In genomic region chr20:1398185-1398584, GRCh38 we compare ENCODE assay signal across 7 cellular contexts. TPM values are rescaled to one million over a fixed set of nuclear protein-coding genes. Genes with fewer than 3 reads are reported as not detected.
DNase-seq lines count a peak whose midpoint lies in the region; ATAC-seq, FAIRE-seq and TF ChIP-seq lines count a peak whose summit lies in the region.
"Not testable (repeated sequence)": the region's sequence is repeated elsewhere in the genome, so short reads cannot be mapped to it uniquely, and the experiment has no call there.

No MANE protein-coding gene starts in this region.

- not testable (repeated sequence) for H4K20me1 ChIP-seq in OCI-LY7 (ENCODE audit: insufficient read depth, low read length); GM12878 (ENCODE audit: control insufficient read depth, insufficient read depth)

- SMC1A ChIA-PET in GM12878 (lab: Charles Lee; ENCODE audit: uncharacterized antibody, unreplicated experiment) = interaction anchor here (0.8 to 2.1 kb wide), 5 partner anchors 23 to 83 kb away, joined by 3 to 11 read pairs (median 3); no protein-coding TSS in a partner anchor

- RAD21 ChIA-PET in GM12878 (lab: Charles Lee; ENCODE audit: unreplicated experiment) = interaction anchor here (0.8 to 2.1 kb wide), 5 partner anchors 14 to 106 kb away, joined by 3 to 8 read pairs (median 3); no protein-coding TSS in a partner anchor

- not testable (repeated sequence) for H3K4me3 ChIP-seq in GM12864 (ENCODE audit: low read depth, low read length); Jurkat, Clone E6-1 (ENCODE audit: low read length); OCI-LY7 (ENCODE audit: low read depth, low read length, poor library complexity, severe bottlenecking); GM12878

- CTCF ChIA-PET in OCI-LY7 (lab: Charles Lee; ENCODE audit: unreplicated experiment) = interaction anchor here (0.6 to 2.4 kb wide), 4 partner anchors 39 to 106 kb away, joined by 3 to 8 read pairs (median 4); no protein-coding TSS in a partner anchor
- CTCF ChIA-PET in GM12878 (lab: Yijun Ruan, JAX) = interaction anchor here (0.8 to 4.3 kb wide), 12 partner anchors 9 to 111 kb away, joined by 3 to 16 read pairs (median 6); no protein-coding TSS in a partner anchor

- not testable (repeated sequence) for TF ChIP-seq POLR2A in GM12878 (IDR thresholded peaks at IDR 0.05; ENCODE audit: low read depth, low read length)

- in situ Hi-C loops in GM12878 (cut with MboI) = not testable (repeated sequence)

- BruUV-seq in OCI-LY7 (replicated peaks; lab: Mats Ljungman, UMichigan); GM12878 (replicated peaks; lab: Mats Ljungman, UMichigan): not testable (repeated sequence)

- not testable (repeated sequence) for H3K9ac ChIP-seq in GM12878 (ENCODE audit: control insufficient read depth, insufficient read depth, low read length)

- not testable (repeated sequence) for H2AFZ ChIP-seq in OCI-LY7 (ENCODE audit: low read length); GM12878 (ENCODE audit: control insufficient read depth, low read depth, low read length)

- peak; percentile 5 for TF ChIP-seq CTCF in GM12864 (IDR thresholded peaks at IDR 0.05; ENCODE audit: low read depth, low read length, missing control alignments)
- 0 out of 2 replicates have a peak, but pooled peaks have one; percentile 49 for TF ChIP-seq CTCF in OCI-LY7 (conservative IDR thresholded peaks at IDR 0.05; ENCODE audit: low read length)
- TF ChIP-seq CTCF in GM12878 (IDR thresholded peaks at IDR 0.05 in 2 of 3, conservative IDR thresholded peaks at IDR 0.05 in 1 of 3; ENCODE audit: control insufficient read depth in 2 of 3, extremely low read depth in 1 of 3, insufficient read depth in 1 of 3, low read depth in 3 of 3, low read length in 3 of 3) = 0 out of 6 replicates have a peak, but pooled peaks of 2 of the 3 experiments have one; percentile 3 to 6

- not testable (repeated sequence) for H3K27me3 ChIP-seq in GM12878 (replicated peaks in 1 of 2; ENCODE audit: control insufficient read depth in 2 of 2, insufficient read depth in 2 of 2, low read length in 1 of 2)

- H3K27ac Mint-ChIP-seq in naive B cell = peak overlapping the region in 1 of 6 donors; percentile 11
- not testable (repeated sequence) for H3K27ac Mint-ChIP-seq in stimulated activated naive B cell treated with anti-CD40 and anti-IgM and Interleukin-4, amounts not matched to agents 10 μg/mL and 1 μg/mL and 100 μg/mL, for 72 hours

- TF ChIP-seq EP300 in GM12878 (IDR thresholded peaks at IDR 0.05; ENCODE audit: borderline replicate concordance in 1 of 2, control insufficient read depth in 1 of 2, low read depth in 2 of 2, low read length in 2 of 2) = not testable (repeated sequence)

- H3K9me3 ChIP-seq in OCI-LY7 (ENCODE audit: low read length); GM12878 (replicated peaks; ENCODE audit: control insufficient read depth, insufficient read depth, low read length): not testable (repeated sequence)

- peaks cover 26 to 59% (median 36%) of the 10 kb centered on the region in 3 donors for H3K4me1 Mint-ChIP-seq in naive B cell
- peaks cover 16 to 27% of the 10 kb centered on the region in 2 donors for H3K4me1 Mint-ChIP-seq in stimulated activated naive B cell treated with anti-CD40 and anti-IgM and Interleukin-4, amounts not matched to agents 10 μg/mL and 1 μg/mL and 100 μg/mL, for 72 hours

- POLR2A ChIA-PET in OCI-LY7 (lab: Charles Lee); GM12878 (lab: Charles Lee): not testable (repeated sequence)

- peaks cover 30% of the 10 kb centered on the region for H3K4me1 ChIP-seq in OCI-LY7 (ENCODE audit: insufficient read depth, low read length, poor library complexity, severe bottlenecking)
- H3K4me1 ChIP-seq in GM12878 (ENCODE audit: control insufficient read depth, insufficient read depth, low read length) = not testable (repeated sequence)

- ATAC-seq in GM12878 = not testable (repeated sequence)
- peak; percentile 8 to 18 for ATAC-seq in naive B cell (ENCODE audit: low read depth in 2 of 2)
- peak; percentile 19 to 50 for ATAC-seq in stimulated activated naive B cell treated with anti-CD40 and anti-IgM and Interleukin-4, amounts not matched to agents 10 μg/mL and 1 μg/mL and 100 μg/mL, for 72 hours (replicated peaks)

- DNase-seq in GM12864 (ENCODE audit: low read depth); GM12878 (ENCODE audit: low read depth, low spot score); naive B cell; stimulated activated naive B cell treated with anti-CD40 and anti-IgM and Interleukin-4, amounts not matched to agents 10 μg/mL and 1 μg/mL and 100 μg/mL, for 72 hours: not testable (repeated sequence)
- peak; percentile 57 for DNase-seq in Jurkat, Clone E6-1 (ENCODE audit: low read depth, low spot score)
- peak; percentile 90 for DNase-seq in OCI-LY7 (ENCODE audit: low spot score)
- DNase-seq in islet precursor cell = peak; percentile 55

- H3K36me3 Mint-ChIP-seq in naive B cell; stimulated activated naive B cell treated with anti-CD40 and anti-IgM and Interleukin-4, amounts not matched to agents 10 μg/mL and 1 μg/mL and 100 μg/mL, for 72 hours: not testable (repeated sequence)

- H3K4me2 ChIP-seq in OCI-LY7 (ENCODE audit: low read length) = peak overlapping the region; percentile 41
- H3K4me2 ChIP-seq in GM12878 (ENCODE audit: control insufficient read depth, insufficient read depth) = not testable (repeated sequence)

- peaks cover 8 to 10% (median 8%) of the 10 kb centered on the region in 3 donors for H3K27me3 Mint-ChIP-seq in naive B cell
- H3K27me3 Mint-ChIP-seq in stimulated activated naive B cell treated with anti-CD40 and anti-IgM and Interleukin-4, amounts not matched to agents 10 μg/mL and 1 μg/mL and 100 μg/mL, for 72 hours = not testable (repeated sequence)

- H3K79me2 ChIP-seq in OCI-LY7 (ENCODE audit: insufficient read depth, low read depth, low read length); GM12878 (ENCODE audit: control insufficient read depth, insufficient read depth, low read length): not testable (repeated sequence)

- H3K9me3 Mint-ChIP-seq in naive B cell; stimulated activated naive B cell treated with anti-CD40 and anti-IgM and Interleukin-4, amounts not matched to agents 10 μg/mL and 1 μg/mL and 100 μg/mL, for 72 hours: not testable (repeated sequence)

- 2% methylated on average over 7 of the region's 7 CpGs for WGBS in GM12878 (ENCODE audit: insufficient coverage, insufficient replicate concordance, low lambda C conversion rate, missing lambda C conversion rate)

- not testable (repeated sequence) for H3K36me3 ChIP-seq in OCI-LY7 (ENCODE audit: insufficient read depth, low read length); GM12878 (ENCODE audit: control insufficient read depth in 2 of 2, insufficient read depth in 2 of 2, low read length in 1 of 2)

- H3K4me3 Mint-ChIP-seq in naive B cell = peak overlapping the region in 3 of 8 donors; percentile 2 to 28 (median 9)
- H3K4me3 Mint-ChIP-seq in stimulated activated naive B cell treated with anti-CD40 and anti-IgM and Interleukin-4, amounts not matched to agents 10 μg/mL and 1 μg/mL and 100 μg/mL, for 72 hours = not testable (repeated sequence)

- peak; percentile 38; the same call in 1 of the 2 replicates for TF ChIP-seq RAD21 in GM12878 (IDR thresholded peaks at IDR 0.05; ENCODE audit: insufficient read depth, low read depth, low read length)

- peak overlapping the region; percentile 60 for H3K27ac ChIP-seq in OCI-LY7 (ENCODE audit: low read depth, low read length, poor library complexity, severe bottlenecking)
- H3K27ac ChIP-seq in GM12878 (ENCODE audit: control insufficient read depth, insufficient read depth) = not testable (repeated sequence)

- not testable (repeated sequence) for FAIRE-seq in GM12878 (lab: Jason Lieb, UNC)

- intact Hi-C loops in OCI-LY7 (cut with micrococcal nuclease; ENCODE audit: unreplicated experiment) = loop anchor here (1.0 to 2.0 kb wide), 5 partner anchors 39 to 279 kb away; partner anchors contain the start of genes NSFL1C and PSMF1
- intact Hi-C loops in GM12878 (cut with micrococcal nuclease; ENCODE audit: unreplicated experiment) = loop anchor here (5.0 kb wide), 1 partner anchor 86 kb away; no protein-coding TSS in a partner anchor

- H3K9me2 ChIP-seq in OCI-LY7 (ENCODE audit: insufficient read depth, low read length) = not testable (repeated sequence)

RNA-seq across cellular contexts. Expression of gene FKBP1A, which starts 5.3 kb away (rescaled TPM):
- polyA plus RNA-seq in Jurkat, Clone E6-1 (2012; ENCODE audit: insufficient read depth, insufficient read length) = 569 TPM
- 83.2 and 99.0 TPM in 2 replicates for total RNA-seq in OCI-LY7 (2014; rRNA removed; shearing (Covaris generic))
- 218 and 230 TPM in 2 replicates for total RNA-seq in OCI-LY7 (2022)
- total RNA-seq in GM12878 (2013; cell fraction: nucleolus; rRNA removed) = 70.3 and 80.3 TPM in 2 replicates
- 88.4 and 103 TPM in 2 replicates for total RNA-seq in GM12878 (2014; rRNA removed)
- total RNA-seq in GM12878 (2014; rRNA removed; fragmentation: Illumina TruSeq; extraction: Trizol) = 121 and 129 TPM in 2 replicates
- total RNA-seq in GM12878 (2021) = 249 and 256 TPM in 2 replicates
- polyA plus RNA-seq in GM12878 (2011; ENCODE audit: low read depth) = 293 TPM
- 412 and 519 TPM in 2 replicates for polyA plus RNA-seq in GM12878 (2011; rRNA removed)
- polyA plus RNA-seq in GM12878 (2011; cell fraction: cytosol; rRNA removed) = 500 and 750 TPM in 2 replicates
- 213 and 233 TPM in 2 replicates for polyA plus RNA-seq in GM12878 (2011; cell fraction: nucleus; rRNA removed)
- 216 and 253 TPM in 2 replicates for polyA plus RNA-seq in GM12878 (2012)
- polyA plus RNA-seq in GM12878 (2014; fragmentation: Illumina TruSeq; extraction: Trizol) = 687 and 768 TPM in 2 replicates
- 100 to 1,000 TPM; 150 to 166 TPM for polyA plus RNA-seq in GM12878 (2014; fragmentation: Nextera tagmentation; extraction: Ambion mirVana)
- polyA plus RNA-seq in GM12878 (2014; rRNA removed) = 258 and 259 TPM in 2 replicates
- 100 to 1,000 TPM; 590 TPM for polyA plus RNA-seq in GM12878 (2016; fragmentation: Nextera tagmentation; extraction: Ambion mirVana)
- polyA minus RNA-seq in GM12878 (2011; rRNA and poly(A)+ RNA removed) = 288 and 300 TPM in 2 replicates
- polyA minus RNA-seq in GM12878 (2011; cell fraction: cytosol; rRNA and poly(A)+ RNA removed) = 71.6 and 94.4 TPM in 2 replicates
- polyA minus RNA-seq in GM12878 (2011; cell fraction: nucleus; rRNA and poly(A)+ RNA removed) = 37.8 and 43.9 TPM in 2 replicates
- 10 to 100 TPM; 56.4 to 80.3 (median 66.4) TPM for polyA plus RNA-seq in naive B cell (ENCODE audit: low read depth in 6 of 6)
